ENCODE assay signal across 1 cellular context in the genomic region with DNA sequence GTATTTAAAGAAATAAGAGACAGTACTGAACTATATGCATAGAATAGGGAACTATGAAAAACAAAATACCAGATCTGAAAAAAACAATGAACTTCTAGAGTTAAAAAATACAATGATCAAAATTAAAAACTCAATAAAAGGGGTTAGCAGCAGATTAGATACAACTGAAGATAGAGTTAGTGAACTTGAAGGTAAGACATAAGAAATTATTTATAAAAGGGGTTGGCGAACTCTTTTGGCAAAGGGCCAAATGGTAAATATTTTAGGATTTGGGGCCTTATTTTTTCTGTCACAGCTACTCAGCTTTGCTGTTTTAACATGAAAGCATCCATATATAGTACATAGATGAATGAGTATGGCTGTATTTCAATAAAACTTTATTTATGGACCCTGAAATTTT.
TF ChIP-seq lines count a peak whose summit lies in the region.

No MANE protein-coding gene starts in this region.

TF ChIP-seq in K562, 482 proteins besides CTCF, POLR2A, EP300 and RAD21 (continued from another document):
- TF ChIP-seq, protein P1, sequence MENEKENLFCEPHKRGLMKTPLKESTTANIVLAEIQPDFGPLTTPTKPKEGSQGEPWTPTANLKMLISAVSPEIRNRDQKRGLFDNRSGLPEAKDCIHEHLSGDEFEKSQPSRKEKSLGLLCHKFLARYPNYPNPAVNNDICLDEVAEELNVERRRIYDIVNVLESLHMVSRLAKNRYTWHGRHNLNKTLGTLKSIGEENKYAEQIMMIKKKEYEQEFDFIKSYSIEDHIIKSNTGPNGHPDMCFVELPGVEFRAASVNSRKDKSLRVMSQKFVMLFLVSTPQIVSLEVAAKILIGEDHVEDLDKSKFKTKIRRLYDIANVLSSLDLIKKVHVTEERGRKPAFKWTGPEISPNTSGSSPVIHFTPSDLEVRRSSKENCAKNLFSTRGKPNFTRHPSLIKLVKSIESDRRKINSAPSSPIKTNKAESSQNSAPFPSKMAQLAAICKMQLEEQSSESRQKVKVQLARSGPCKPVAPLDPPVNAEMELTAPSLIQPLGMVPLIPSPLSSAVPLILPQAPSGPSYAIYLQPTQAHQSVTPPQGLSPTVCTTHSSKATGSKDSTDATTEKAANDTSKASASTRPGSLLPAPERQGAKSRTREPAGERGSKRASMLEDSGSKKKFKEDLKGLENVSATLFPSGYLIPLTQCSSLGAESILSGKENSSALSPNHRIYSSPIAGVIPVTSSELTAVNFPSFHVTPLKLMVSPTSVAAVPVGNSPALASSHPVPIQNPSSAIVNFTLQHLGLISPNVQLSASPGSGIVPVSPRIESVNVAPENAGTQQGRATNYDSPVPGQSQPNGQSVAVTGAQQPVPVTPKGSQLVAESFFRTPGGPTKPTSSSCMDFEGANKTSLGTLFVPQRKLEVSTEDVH (IDR thresholded peaks at IDR 0.05; ENCODE audit: low read depth, partially characterized antibody): no peak
- TF ChIP-seq, protein P2, sequence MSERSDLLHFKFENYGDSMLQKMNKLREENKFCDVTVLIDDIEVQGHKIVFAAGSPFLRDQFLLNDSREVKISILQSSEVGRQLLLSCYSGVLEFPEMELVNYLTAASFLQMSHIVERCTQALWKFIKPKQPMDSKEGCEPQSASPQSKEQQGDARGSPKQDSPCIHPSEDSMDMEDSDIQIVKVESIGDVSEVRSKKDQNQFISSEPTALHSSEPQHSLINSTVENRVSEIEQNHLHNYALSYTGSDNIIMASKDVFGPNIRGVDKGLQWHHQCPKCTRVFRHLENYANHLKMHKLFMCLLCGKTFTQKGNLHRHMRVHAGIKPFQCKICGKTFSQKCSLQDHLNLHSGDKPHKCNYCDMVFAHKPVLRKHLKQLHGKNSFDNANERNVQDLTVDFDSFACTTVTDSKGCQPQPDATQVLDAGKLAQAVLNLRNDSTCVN (CRISPR knock-in tag; IDR thresholded peaks at IDR 0.05): no peak
- TF ChIP-seq CHCHD3 (CRISPR knock-in tag; IDR thresholded peaks at IDR 0.05) (no peak), SMARCE1 (IDR thresholded peaks at IDR 0.05) (no peak), NR2C1 (IDR thresholded peaks at IDR 0.05) (no peak), NR2C1 (tag; IDR thresholded peaks at IDR 0.05) (no peak), SMAD4 (CRISPR knock-in tag; conservative IDR thresholded peaks at IDR 0.05) (no peak), ZNF584 (CRISPR knock-in tag; IDR thresholded peaks at IDR 0.05; ENCODE audit: low read depth) (no peak), DMBX1 (CRISPR knock-in tag; IDR thresholded peaks at IDR 0.05; ENCODE audit: borderline replicate concordance) (no peak), SMAD3 (CRISPR knock-in tag; conservative IDR thresholded peaks at IDR 0.05) (no peak), SREBF2 (CRISPR knock-in tag; IDR thresholded peaks at IDR 0.05) (no peak), ZNF253 (CRISPR knock-in tag; conservative IDR thresholded peaks at IDR 0.05) (no peak), MEF2A (IDR thresholded peaks at IDR 0.05; ENCODE audit: control insufficient read depth, low read depth, low read length) (no peak), NFE2 (IDR thresholded peaks at IDR 0.05; ENCODE audit: low read depth) (no peak), ZNF3 (CRISPR knock-in tag; IDR thresholded peaks at IDR 0.05) (no peak), ZNF263 (CRISPR knock-in tag; IDR thresholded peaks at IDR 0.05; ENCODE audit: borderline replicate concordance) (no peak), KDM4B (IDR thresholded peaks at IDR 0.05; ENCODE audit: borderline replicate concordance in 2 of 2, low read depth in 1 of 2) (no peak), ZEB2 (IDR thresholded peaks at IDR 0.05) (peak; percentile 27; the same call in 1 of the 2 replicates)
- TF ChIP-seq, protein P3, sequence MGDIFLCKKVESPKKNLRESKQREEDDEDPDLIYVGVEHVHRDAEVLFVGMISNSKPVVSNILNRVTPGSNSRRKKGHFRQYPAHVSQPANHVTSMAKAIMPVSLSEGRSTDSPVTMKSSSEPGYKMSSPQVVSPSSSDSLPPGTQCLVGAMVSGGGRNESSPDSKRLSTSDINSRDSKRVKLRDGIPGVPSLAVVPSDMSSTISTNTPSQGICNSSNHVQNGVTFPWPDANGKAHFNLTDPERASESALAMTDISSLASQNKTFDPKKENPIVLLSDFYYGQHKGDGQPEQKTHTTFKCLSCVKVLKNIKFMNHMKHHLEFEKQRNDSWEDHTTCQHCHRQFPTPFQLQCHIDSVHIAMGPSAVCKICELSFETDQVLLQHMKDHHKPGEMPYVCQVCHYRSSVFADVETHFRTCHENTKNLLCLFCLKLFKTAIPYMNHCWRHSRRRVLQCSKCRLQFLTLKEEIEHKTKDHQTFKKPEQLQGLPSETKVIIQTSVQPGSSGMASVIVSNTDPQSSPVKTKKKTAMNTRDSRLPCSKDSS (IDR thresholded peaks at IDR 0.05; ENCODE audit: low read depth, partially characterized antibody): peak; percentile 87
- TF ChIP-seq, protein P4, sequence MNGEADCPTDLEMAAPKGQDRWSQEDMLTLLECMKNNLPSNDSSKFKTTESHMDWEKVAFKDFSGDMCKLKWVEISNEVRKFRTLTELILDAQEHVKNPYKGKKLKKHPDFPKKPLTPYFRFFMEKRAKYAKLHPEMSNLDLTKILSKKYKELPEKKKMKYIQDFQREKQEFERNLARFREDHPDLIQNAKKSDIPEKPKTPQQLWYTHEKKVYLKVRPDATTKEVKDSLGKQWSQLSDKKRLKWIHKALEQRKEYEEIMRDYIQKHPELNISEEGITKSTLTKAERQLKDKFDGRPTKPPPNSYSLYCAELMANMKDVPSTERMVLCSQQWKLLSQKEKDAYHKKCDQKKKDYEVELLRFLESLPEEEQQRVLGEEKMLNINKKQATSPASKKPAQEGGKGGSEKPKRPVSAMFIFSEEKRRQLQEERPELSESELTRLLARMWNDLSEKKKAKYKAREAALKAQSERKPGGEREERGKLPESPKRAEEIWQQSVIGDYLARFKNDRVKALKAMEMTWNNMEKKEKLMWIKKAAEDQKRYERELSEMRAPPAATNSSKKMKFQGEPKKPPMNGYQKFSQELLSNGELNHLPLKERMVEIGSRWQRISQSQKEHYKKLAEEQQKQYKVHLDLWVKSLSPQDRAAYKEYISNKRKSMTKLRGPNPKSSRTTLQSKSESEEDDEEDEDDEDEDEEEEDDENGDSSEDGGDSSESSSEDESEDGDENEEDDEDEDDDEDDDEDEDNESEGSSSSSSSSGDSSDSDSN (IDR thresholded peaks at IDR 0.05; ENCODE audit: borderline replicate concordance in 1 of 2, low read depth in 2 of 2, low read length in 2 of 2): no peak
- TF ChIP-seq, protein P5, sequence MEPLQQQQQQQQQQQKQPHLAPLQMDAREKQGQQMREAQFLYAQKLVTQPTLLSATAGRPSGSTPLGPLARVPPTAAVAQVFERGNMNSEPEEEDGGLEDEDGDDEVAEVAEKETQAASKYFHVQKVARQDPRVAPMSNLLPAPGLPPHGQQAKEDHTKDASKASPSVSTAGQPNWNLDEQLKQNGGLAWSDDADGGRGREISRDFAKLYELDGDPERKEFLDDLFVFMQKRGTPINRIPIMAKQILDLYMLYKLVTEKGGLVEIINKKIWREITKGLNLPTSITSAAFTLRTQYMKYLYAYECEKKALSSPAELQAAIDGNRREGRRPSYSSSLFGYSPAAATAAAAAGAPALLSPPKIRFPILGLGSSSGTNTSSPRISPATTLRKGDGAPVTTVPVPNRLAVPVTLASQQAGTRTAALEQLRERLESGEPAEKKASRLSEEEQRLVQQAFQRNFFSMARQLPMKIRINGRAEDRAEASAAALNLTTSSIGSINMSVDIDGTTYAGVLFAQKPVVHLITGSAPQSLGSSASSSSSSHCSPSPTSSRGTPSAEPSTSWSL (CRISPR knock-in tag; IDR thresholded peaks at IDR 0.05; ENCODE audit: borderline replicate concordance): no peak
TF ChIP-seq in K562: peak in this region for 11.
